11 cellular contexts compared by ENCODE assay signal in genomic region chr2:73418343-73418742, GRCh38. TPM values are rescaled to one million over a fixed set of nuclear protein-coding genes. Genes with fewer than 3 reads are reported as not detected.
DNase-seq lines count a peak whose midpoint lies in the region; ATAC-seq, FAIRE-seq and TF ChIP-seq lines count a peak whose summit lies in the region.
"Had no signal": no experiment of that assay in that cellular context is flagged by ENCODE, and none has a peak within 500 bp of the region (broad histone marks: within the 10 kb centered on the region; RNA-seq: fewer than 3 reads in every experiment).

No MANE protein-coding gene starts in this region.

- H3K27ac ChIP-seq in SJCRH30 = no peak overlapping the region

- no peak for FAIRE-seq in RCC 7860 (lab: Jason Lieb, UNC)

- peaks cover 14% of the 10 kb centered on the region; the same call in 1 of the 2 replicates for H3K36me3 ChIP-seq in SJCRH30

- ATAC-seq in left cardiac atrium (peak; percentile 93 to 94), HG03039 (IDR thresholded peaks at IDR 0.05; ENCODE audit: unreplicated experiment) (no peak)
- ATAC-seq: activated T-cell treated with anti-CD3 and anti-CD28 coated beads, Interleukin-2, amount 50 U/mL, for 4 hours had no signal

- H3K4me1 ChIP-seq in SJCRH30 = peaks cover 6% of the 10 kb centered on the region; the same call in 1 of the 2 replicates

- TF ChIP-seq CTCF in AG10803 (conservative IDR thresholded peaks at IDR 0.05; ENCODE audit: low read length) (no peak), astrocyte of the cerebellum (IDR thresholded peaks at IDR 0.05; ENCODE audit: low read depth, low read length, missing control alignments) (no peak)

- DNase-seq in AG10803 (ENCODE audit: low read depth) (peak; percentile 96), astrocyte of the cerebellum (ENCODE audit: low read depth) (peak; percentile 81), left cardiac atrium (peak; percentile 76), pons (ENCODE audit: low spot score) (peak; percentile 21), H4 (ENCODE audit: low spot score) (no peak), SJCRH30 (no peak), RCC 7860 (ENCODE audit: low spot score) (no peak)
- DNase-seq: activated T-cell treated with anti-CD3 and anti-CD28 coated beads, Interleukin-2, amount 50 U/mL, for 4 hours; CD4-positive, alpha-beta memory T cell; NCI-H187 had no signal

- no peaks in the 10 kb centered on the region for H3K27me3 ChIP-seq in SJCRH30

- in situ Hi-C loops in astrocyte of the cerebellum (cut with HindIII; ENCODE audit: low sequenced_read_pairs) = no loop called here

- H3K4me3 ChIP-seq in AG10803 (ENCODE audit: low read length) (no peak overlapping the region), astrocyte of the cerebellum (ENCODE audit: low read depth, low read length) (no peak overlapping the region), SJCRH30 (no peak overlapping the region)

- intact Hi-C loops in left cardiac atrium (cut with DNase I) = no loop called here

- H3K9me3 ChIP-seq in SJCRH30 (replicated peaks) = no peaks in the 10 kb centered on the region

RNA-seq across cellular contexts. Expression of gene ALMS1, which starts 32.7 kb away (rescaled TPM):
- 1 to 10 TPM; 7.7 to 8.2 TPM for total RNA-seq in left cardiac atrium
- 6.2 and 8.3 TPM in 2 replicates for total RNA-seq in H4 (2014; rRNA removed; shearing (Covaris generic))
- 63.8 and 72.8 TPM in 2 replicates for total RNA-seq in SJCRH30 (2014; rRNA removed; shearing (Covaris generic))

Comparison
In these comparisons a context has a peak if more than half of its experiments do, and no peak if none do; other contexts are left out.
1. DNase-seq: peak in AG10803 (single experiment), astrocyte of the cerebellum (single experiment), left cardiac atrium (single experiment) and pons (single experiment); none in H4 (single experiment), SJCRH30 (0 of 2) and RCC 7860 (single experiment).